Comparison of ENCODE assay signal across 4 cellular contexts in genomic region chrX:351322-351637, GRCh38. TPM values are rescaled to one million over a fixed set of nuclear protein-coding genes. Genes with fewer than 3 reads are reported as not detected.
A peak's percentile ranks its signal among the peaks of the same experiment; 100 is the strongest.
DNase-seq lines count a peak whose midpoint lies in the region; TF ChIP-seq lines count a peak whose summit lies in the region.
"Not testable (repeated sequence)": the region's sequence is repeated elsewhere in the genome, so short reads cannot be mapped to it uniquely, and the experiment has no call there.

No MANE protein-coding gene starts in this region.

- not testable (repeated sequence) for H3K4ac ChIP-seq in neuronal stem cell (ENCODE audit: low read length)

- H3K27me3 ChIP-seq in left ventricle myocardium inferior (ENCODE audit: low read depth); neuronal stem cell (ENCODE audit: control insufficient read depth in 3 of 3, insufficient read depth in 3 of 3, low read depth in 1 of 3, low read length in 3 of 3): not testable (repeated sequence)

- not testable (repeated sequence) for H4K91ac ChIP-seq in neuronal stem cell (ENCODE audit: low read depth, low read length, poor library complexity)

- not testable (repeated sequence) for H3K23ac ChIP-seq in neuronal stem cell (ENCODE audit: low read depth, low read length, poor library complexity)

- not testable (repeated sequence) for H3K9ac ChIP-seq in neuronal stem cell (ENCODE audit: low read depth, low read length, poor library complexity)

- peak; percentile 6 for DNase-seq in activated CD4-positive, CD25-positive, alpha-beta regulatory T cell treated with anti-CD3 and anti-CD28 coated beads, Interleukin-2, amount 50 U/mL, for 72 hours
- peak; percentile 5 for DNase-seq in left ventricle myocardium inferior
- peak; percentile 79 for DNase-seq in left kidney (ENCODE audit: low read depth, low spot score)
- DNase-seq in neuronal stem cell (ENCODE audit: low spot score), result not testable (repeated sequence)

- peaks cover 21% of the 10 kb centered on the region for H3K79me1 ChIP-seq in neuronal stem cell (ENCODE audit: low read depth, low read length)

- WGBS in neuronal stem cell (ENCODE audit: extremely low coverage in 2 of 2, insufficient read length in 2 of 2, insufficient replicate concordance in 1 of 2), 2 donors, result no CpG with 5 or more reads among the region's 12 CpGs

- not testable (repeated sequence) for H3K18ac ChIP-seq in neuronal stem cell (ENCODE audit: low read length)

- H2AK5ac ChIP-seq in neuronal stem cell (ENCODE audit: low read depth, low read length), result not testable (repeated sequence)

- peak overlapping the region; percentile 30 for H3K27ac ChIP-seq in left ventricle myocardium inferior (replicated peaks)
- H3K27ac ChIP-seq in neuronal stem cell (replicated peaks; ENCODE audit: low read length), result not testable (repeated sequence)

- peaks cover 42% of the 10 kb centered on the region for H3K4me1 ChIP-seq in left ventricle myocardium inferior
- not testable (repeated sequence) for H3K4me1 ChIP-seq in neuronal stem cell (ENCODE audit: control insufficient read depth in 2 of 2, insufficient read depth in 1 of 2, low read depth in 1 of 2, low read length in 2 of 2)

- H3K4me3 ChIP-seq in left ventricle myocardium inferior; neuronal stem cell (ENCODE audit: low read length in 2 of 2): not testable (repeated sequence)

- H3K4me2 ChIP-seq in neuronal stem cell (ENCODE audit: insufficient read depth, low read length, poor library complexity, severe bottlenecking), result not testable (repeated sequence)

- H4K8ac ChIP-seq in neuronal stem cell (ENCODE audit: low read depth, low read length), result not testable (repeated sequence)

- peak overlapping the region; percentile 97 for H3K14ac ChIP-seq in neuronal stem cell (ENCODE audit: low read length)

- H2AFZ ChIP-seq in neuronal stem cell (ENCODE audit: low read length), result not testable (repeated sequence)

- not testable (repeated sequence) for TF ChIP-seq CTCF in left ventricle myocardium inferior (IDR thresholded peaks at IDR 0.05; ENCODE audit: borderline replicate concordance)

- H2BK5ac ChIP-seq in neuronal stem cell (ENCODE audit: low read length), result not testable (repeated sequence)

- intact Hi-C loops in left ventricle myocardium inferior (cut with micrococcal nuclease), result not testable (repeated sequence)

- not testable (repeated sequence) for H2BK12ac ChIP-seq in neuronal stem cell (ENCODE audit: low read length)

- not testable (repeated sequence) for H2BK15ac ChIP-seq in neuronal stem cell (ENCODE audit: low read length)

- H3K9me3 ChIP-seq in left ventricle myocardium inferior (replicated peaks); neuronal stem cell (replicated peaks in 1 of 2; ENCODE audit: control insufficient read depth in 2 of 2, insufficient read depth in 1 of 2, low read depth in 1 of 2, low read length in 2 of 2): not testable (repeated sequence)

- H3K36me3 ChIP-seq in left ventricle myocardium inferior, result not testable (repeated sequence)
- peaks cover 12 to 61% of the 10 kb centered on the region in 2 donors for H3K36me3 ChIP-seq in neuronal stem cell (replicated peaks in 1 of 2; ENCODE audit: control insufficient read depth in 2 of 2, insufficient read depth in 2 of 2, low read length in 2 of 2)

- not testable (repeated sequence) for H2BK120ac ChIP-seq in neuronal stem cell (ENCODE audit: low read depth, low read length)

RNA-seq across cellular contexts. Expression of gene GTPBP6, which starts 32.7 kb away (rescaled TPM):
- 51.1 TPM for total RNA-seq in left ventricle myocardium inferior
- 42.2 TPM for polyA plus RNA-seq in neuronal stem cell (2013, experiment 1 of 2)
- 42.0 TPM for polyA plus RNA-seq in neuronal stem cell (2013, experiment 2 of 2)

RNA-seq across cellular contexts. Expression of gene PPP2R3B, which starts 35.4 kb away (rescaled TPM):
- total RNA-seq in left ventricle myocardium inferior, result 170 TPM
- 57.0 TPM for polyA plus RNA-seq in neuronal stem cell (2013, experiment 1 of 2)
- polyA plus RNA-seq in neuronal stem cell (2013, experiment 2 of 2), result 53.8 TPM
